ENCODE assay signal across 12 cellular contexts in genomic region chr1:91751281-91751680, GRCh38.
DNase-seq lines count a peak whose midpoint lies in the region; ATAC-seq, FAIRE-seq and TF ChIP-seq lines count a peak whose summit lies in the region.
"Had no signal": no experiment of that assay in that cellular context is flagged by ENCODE, and none has a peak within 500 bp of the region (broad histone marks: within the 10 kb centered on the region; RNA-seq: fewer than 3 reads in every experiment).

No MANE protein-coding gene starts in this region.

- BruUV-seq in Calu3 (replicated peaks; lab: Mats Ljungman, UMichigan), result no TSS peak

- H3K4me3 Mint-ChIP-seq in Calu3 (ENCODE audit: low read depth, unreplicated experiment), result no peak overlapping the region
- H3K4me3 Mint-ChIP-seq in stimulated activated memory B cell treated with anti-CD40 and anti-IgM and Interleukin-4, amounts not matched to agents 10 μg/mL and 1 μg/mL and 100 μg/mL, for 72 hours, result no peak overlapping the region
- H3K4me3 Mint-ChIP-seq: activated CD4-positive, alpha-beta T cell treated with anti-CD3 and anti-CD28 coated beads for 36 hours; activated naive CD8-positive, alpha-beta T cell treated with anti-CD3 and anti-CD28 coated beads, Interleukin-2, amount 10 ng/mL, durations not matched to agents 7 days and 5 days had no signal

- H3K27ac Mint-ChIP-seq in Calu3 (ENCODE audit: unreplicated experiment), result no peak overlapping the region
- no peak overlapping the region for H3K27ac Mint-ChIP-seq in stimulated activated memory B cell treated with anti-CD40 and anti-IgM and Interleukin-4, amounts not matched to agents 10 μg/mL and 1 μg/mL and 100 μg/mL, for 72 hours
- H3K27ac Mint-ChIP-seq: activated CD4-positive, alpha-beta T cell treated with anti-CD3 and anti-CD28 coated beads for 36 hours; activated naive CD8-positive, alpha-beta T cell treated with anti-CD3 and anti-CD28 coated beads, Interleukin-2, amount 10 ng/mL, durations not matched to agents 7 days and 5 days had no signal

- H3K36me3 ChIP-seq in ascending aorta (no peaks in the 10 kb centered on the region), pancreas (no peaks in the 10 kb centered on the region)

- CTCF ChIA-PET in Calu3 (lab: Charles Lee), result no interaction called here

- peaks cover 0 to 32% of the 10 kb centered on the region in 2 donors for H3K4me1 ChIP-seq in ascending aorta
- H3K4me1 ChIP-seq in pancreas, result peaks cover 12 to 33% (median 14%) of the 10 kb centered on the region in 3 donors

- 35% methylated on average over 3 of the region's 3 CpGs for WGBS in pancreas, 2 donors

- no peak for FAIRE-seq in pancreas (lab: Jason Lieb, UNC)

- H3K9me3 ChIP-seq in ascending aorta (no peaks in the 10 kb centered on the region), pancreas (no peaks in the 10 kb centered on the region)

- H3K9me3 Mint-ChIP-seq in Calu3 (ENCODE audit: low read depth, unreplicated experiment), result peaks cover 3% of the 10 kb centered on the region
- no peaks in the 10 kb centered on the region for H3K9me3 Mint-ChIP-seq in stimulated activated memory B cell treated with anti-CD40 and anti-IgM and Interleukin-4, amounts not matched to agents 10 μg/mL and 1 μg/mL and 100 μg/mL, for 72 hours

- TF ChIP-seq CTCF in AG09319 (IDR thresholded peaks at IDR 0.05; ENCODE audit: low read depth, low read length) (no peak), ascending aorta (IDR thresholded peaks at IDR 0.05) (no peak), pancreas (IDR thresholded peaks at IDR 0.05) (no peak), Calu3 (IDR thresholded peaks at IDR 0.05; ENCODE audit: unreplicated experiment) (no peak)

- H3K4me1 Mint-ChIP-seq in Calu3 (ENCODE audit: low read depth, unreplicated experiment), result no peaks in the 10 kb centered on the region
- H3K4me1 Mint-ChIP-seq in stimulated activated memory B cell treated with anti-CD40 and anti-IgM and Interleukin-4, amounts not matched to agents 10 μg/mL and 1 μg/mL and 100 μg/mL, for 72 hours, result peaks cover 23% of the 10 kb centered on the region

- no peaks in the 10 kb centered on the region for H3K27me3 ChIP-seq in ascending aorta
- no peaks in the 10 kb centered on the region for H3K27me3 ChIP-seq in pancreas

- DNase-seq in AG09319 (ENCODE audit: extremely low read depth, low read depth), result peak; percentile 97
- no peak for DNase-seq in ascending aorta (ENCODE audit: low spot score in 2 of 2)
- peak; percentile 73 for DNase-seq in Right ventricle myocardium inferior (ENCODE audit: missing footprints)
- DNase-seq in pancreas, result no peak
- DNase-seq in NCI-H146 treated with DMSO at 0.1 percent for 48 hours (lab: John Stamatoyannopoulos, UW; ENCODE audit: unreplicated experiment), result no peak
- DNase-seq in Calu3, result no peak
- DNase-seq: activated CD4-positive, alpha-beta T cell treated with anti-CD3 and anti-CD28 coated beads for 36 hours; activated naive CD8-positive, alpha-beta T cell treated with anti-CD3 and anti-CD28 coated beads, Interleukin-2, amount 10 ng/mL, durations not matched to agents 7 days and 5 days; RPMI8226 had no signal

- H3K27me3 Mint-ChIP-seq in Calu3 (ENCODE audit: unreplicated experiment), result no peaks in the 10 kb centered on the region
- peaks cover 5% of the 10 kb centered on the region for H3K27me3 Mint-ChIP-seq in stimulated activated memory B cell treated with anti-CD40 and anti-IgM and Interleukin-4, amounts not matched to agents 10 μg/mL and 1 μg/mL and 100 μg/mL, for 72 hours
- H3K27me3 Mint-ChIP-seq: activated naive CD8-positive, alpha-beta T cell treated with anti-CD3 and anti-CD28 coated beads, Interleukin-2, amount 10 ng/mL, durations not matched to agents 7 days and 5 days had no signal

- H3K36me3 Mint-ChIP-seq in Calu3 (ENCODE audit: insufficient read depth, unreplicated experiment), result no peaks in the 10 kb centered on the region
- no peaks in the 10 kb centered on the region for H3K36me3 Mint-ChIP-seq in stimulated activated memory B cell treated with anti-CD40 and anti-IgM and Interleukin-4, amounts not matched to agents 10 μg/mL and 1 μg/mL and 100 μg/mL, for 72 hours

- H3K4me3 ChIP-seq in ascending aorta, result no peak overlapping the region
- no peak overlapping the region for H3K4me3 ChIP-seq in pancreas

- ATAC-seq in Right ventricle myocardium inferior, result peak; percentile 91
- ATAC-seq in pancreas, result peak; percentile 31 to 70 (median 66)
- ATAC-seq in stimulated activated memory B cell treated with anti-CD40 and anti-IgM and Interleukin-4, amounts not matched to agents 10 μg/mL and 1 μg/mL and 100 μg/mL, for 72 hours, result no peak
- ATAC-seq in GM21576 (IDR thresholded peaks at IDR 0.05; ENCODE audit: unreplicated experiment), result no peak
- ATAC-seq: activated CD4-positive, alpha-beta T cell treated with anti-CD3 and anti-CD28 coated beads for 36 hours had no signal

- intact Hi-C loops in ascending aorta (cut with DNase I) (no loop called here), Right ventricle myocardium inferior (cut with DNase I) (no loop called here), pancreas (cut with DNase I) (no loop called here), Calu3 (cut with micrococcal nuclease; ENCODE audit: unreplicated experiment) (no loop called here)

- H3K27ac ChIP-seq in ascending aorta, result peak overlapping the region; percentile 20 to 27
- peak overlapping the region in 2 of 4 donors; percentile 27 to 31 for H3K27ac ChIP-seq in pancreas
- H3K27ac ChIP-seq: parathyroid adenoma had no signal

Comparison
In these comparisons a context has a peak if more than half of its experiments do, and no peak if none do; other contexts are left out.
1. DNase-seq: peak in AG09319 (single experiment) and Right ventricle myocardium inferior (single experiment); none in ascending aorta (0 of 2), pancreas (0 of 6), NCI-H146 treated with DMSO at 0.1 percent for 48 hours (single experiment) and Calu3 (single experiment).
2. ATAC-seq: peak in Right ventricle myocardium inferior (single experiment) and pancreas (4 of 4); none in stimulated activated memory B cell treated with anti-CD40 and anti-IgM and Interleukin-4, amounts not matched to agents 10 μg/mL and 1 μg/mL and 100 μg/mL, for 72 hours (single experiment) and GM21576 (single experiment).